In genomic region chr4:140697709-140698560, GRCh38 we compare ENCODE assay signal across 21 cellular contexts. TPM values are rescaled to one million over a fixed set of nuclear protein-coding genes. Genes with fewer than 3 reads are reported as not detected.
A peak's percentile ranks its signal among the peaks of the same experiment; 100 is the strongest.
DNase-seq lines count a peak whose midpoint lies in the region; FAIRE-seq and TF ChIP-seq lines count a peak whose summit lies in the region.
"Had no signal": no experiment of that assay in that cellular context is flagged by ENCODE, and none has a peak within 500 bp of the region (broad histone marks: within the 10 kb centered on the region; RNA-seq: fewer than 3 reads in every experiment).

No MANE protein-coding gene starts in this region.

- H2AK5ac ChIP-seq in trophoblast cell (ENCODE audit: low read length) = no peak overlapping the region

- TF ChIP-seq CTCF in KMS-11 (conservative IDR thresholded peaks at IDR 0.05; ENCODE audit: low read depth, low read length) = no peak
- no peak for TF ChIP-seq CTCF in OCI-LY3 (IDR thresholded peaks at IDR 0.05; ENCODE audit: low read depth, low read length)
- no peak for TF ChIP-seq CTCF in uterus (IDR thresholded peaks at IDR 0.05)
- TF ChIP-seq CTCF in kidney (IDR thresholded peaks at IDR 0.05; ENCODE audit: borderline replicate concordance, extremely low read depth, insufficient read depth) = no peak

- TF ChIP-seq POLR2A in uterus (IDR thresholded peaks at IDR 0.05) = no peak

- H4K8ac ChIP-seq in trophoblast cell (ENCODE audit: low read depth, low read length) = peak overlapping the region; percentile 34

- no peak for FAIRE-seq in kidney (lab: Jason Lieb, UNC)

- H3K9ac ChIP-seq in KMS-11 (peak overlapping the region; percentile 5; the same call in 1 of the 2 replicates), OCI-LY3 (ENCODE audit: low read length) (no peak overlapping the region), trophoblast cell (ENCODE audit: low read length) (no peak overlapping the region), kidney (ENCODE audit: low read length in 2 of 2) (no peak overlapping the region)
- H3K9ac ChIP-seq: GM23248, SK-N-SH had no signal

- H3K36me3 ChIP-seq in KMS-11 (ENCODE audit: insufficient read depth) (no peaks in the 10 kb centered on the region), OCI-LY3 (replicated peaks; ENCODE audit: low read depth, low read length) (no peaks in the 10 kb centered on the region), trophoblast cell (ENCODE audit: control insufficient read depth in 1 of 2, insufficient read depth in 2 of 2, low read length in 2 of 2) (peaks cover 4 to 6% of the 10 kb centered on the region in 2 experiments), uterus (peaks cover 0 to 2% of the 10 kb centered on the region in 2 donors), kidney (ENCODE audit: control insufficient read depth in 1 of 2, insufficient read depth in 2 of 2, low read length in 2 of 2) (peaks cover 0 to 6% of the 10 kb centered on the region in 2 donors)

- H3K27ac ChIP-seq in KMS-11 = peak overlapping the region; percentile 20; the same call in 1 of the 2 replicates
- no peak overlapping the region for H3K27ac ChIP-seq in OCI-LY3 (ENCODE audit: low read length)
- peak overlapping the region; percentile 79 for H3K27ac ChIP-seq in trophoblast cell (ENCODE audit: low read depth, low read length)
- H3K27ac ChIP-seq in uterus = no peak overlapping the region
- no peak overlapping the region for H3K27ac ChIP-seq in kidney (ENCODE audit: low read depth in 2 of 2, low read length in 2 of 2)
- H3K27ac ChIP-seq: GM23248 had no signal

- peak overlapping the region; percentile 8 for H4K91ac ChIP-seq in trophoblast cell (ENCODE audit: low read depth, low read length)

- peak overlapping the region; percentile 5 for H2BK120ac ChIP-seq in trophoblast cell (ENCODE audit: insufficient read depth, low read length, poor library complexity)

- H3K79me2 ChIP-seq in KMS-11 (ENCODE audit: insufficient read depth, low read depth) (no peaks in the 10 kb centered on the region), OCI-LY3 (ENCODE audit: low read length) (no peaks in the 10 kb centered on the region), trophoblast cell (ENCODE audit: control insufficient read depth, insufficient read depth, low read length, poor library complexity) (no peaks in the 10 kb centered on the region)

- H3K79me1 ChIP-seq in trophoblast cell (ENCODE audit: low read length) = peaks cover 6% of the 10 kb centered on the region

- H2AFZ ChIP-seq in KMS-11 (ENCODE audit: low read depth) (no peak overlapping the region), OCI-LY3 (ENCODE audit: low read depth, low read length) (no peak overlapping the region), trophoblast cell (ENCODE audit: insufficient read depth, low read length, poor library complexity) (no peak overlapping the region)
- H2AFZ ChIP-seq: GM23248 had no signal

- H3K4me1 ChIP-seq in KMS-11 (ENCODE audit: low read depth, poor library complexity, severe bottlenecking) (no peaks in the 10 kb centered on the region), OCI-LY3 (ENCODE audit: low read length) (peaks cover 17% of the 10 kb centered on the region), trophoblast cell (ENCODE audit: control insufficient read depth in 1 of 2, insufficient read depth in 2 of 2, low read length in 2 of 2) (peaks cover 8 to 22% of the 10 kb centered on the region in 2 experiments), uterus (no peaks in the 10 kb centered on the region), kidney (ENCODE audit: control insufficient read depth in 1 of 2, insufficient read depth in 1 of 2, low read depth in 1 of 2, low read length in 2 of 2) (peaks cover 7 to 8% of the 10 kb centered on the region in 2 donors)

- intact Hi-C loops in uterus (cut with DNase I; ENCODE audit: low total_unique reads) = no loop called here
- intact Hi-C loops in kidney (cut with DNase I) = no loop called here

- DNase-seq in ELF-1 (ENCODE audit: low read depth, low spot score) = peak; percentile 84
- DNase-seq in trophoblast cell = no peak
- no peak for DNase-seq in uterus
- DNase-seq in kidney = no peak
- no peak for DNase-seq in NCI-H524 (lab: John Stamatoyannopoulos, UW)
- DNase-seq: activated CD8-positive, alpha-beta T cell treated with anti-CD3 and anti-CD28 coated beads, Interleukin-2, amount 10 ng/mL, durations not matched to agents 7 days and 5 days; activated naive CD4-positive, alpha-beta T cell treated with anti-CD3 and anti-CD28 coated beads, Interleukin-2, amount 10 ng/mL, durations not matched to agents 7 days and 5 days; activated T-cell treated with anti-CD3 and anti-CD28 coated beads, Interleukin-2, amount 50 U/mL, for 24 hours; cerebellar nuclear complex; EL; GM23248; left cardiac atrium; midbrain; NCI-H2081 treated with DMSO at 0.1 percent for 48 hours; NCI-H82; RPMI8226; SK-N-SH; stimulated activated CD4-positive, alpha-beta T cell treated with anti-CD3 and anti-CD28 coated beads, Interleukin-4, amount 100 ng/mL, for 24 hours had no signal

- H2BK5ac ChIP-seq in trophoblast cell (ENCODE audit: low read depth, low read length, poor library complexity) = peak overlapping the region; percentile 3

- H3K4me3 ChIP-seq in KMS-11 (IDR thresholded peaks at IDR 0.05; ENCODE audit: insufficient read depth, low read depth, low read length) = no peak overlapping the region
- H3K4me3 ChIP-seq in OCI-LY3 (ENCODE audit: low read length) = no peak overlapping the region
- no peak overlapping the region for H3K4me3 ChIP-seq in trophoblast cell (ENCODE audit: low read depth, low read length)
- no peak overlapping the region for H3K4me3 ChIP-seq in uterus
- no peak overlapping the region for H3K4me3 ChIP-seq in kidney (ENCODE audit: low read length in 2 of 2)
- H3K4me3 ChIP-seq: GM23248, smooth muscle cell had no signal

- H3K18ac ChIP-seq in trophoblast cell (ENCODE audit: low read length) = no peak overlapping the region

- H3K23ac ChIP-seq in trophoblast cell (ENCODE audit: low read length) = no peak overlapping the region

- H3K4me2 ChIP-seq in KMS-11 (peak overlapping the region; percentile 26; the same call in 1 of the 2 replicates), OCI-LY3 (ENCODE audit: low read length) (0 out of 2 replicates have a peak overlapping the region, but pooled peaks have one; percentile 7), trophoblast cell (ENCODE audit: low read length) (no peak overlapping the region)
- H3K4me2 ChIP-seq: SK-N-SH, smooth muscle cell had no signal

- H3K4ac ChIP-seq in trophoblast cell (ENCODE audit: low read depth, low read length) = no peak overlapping the region

- WGBS in trophoblast cell (ENCODE audit: extremely low coverage, insufficient coverage, insufficient read length) = no CpG with 5 or more reads among the region's 16 CpGs

- H4K12ac ChIP-seq in trophoblast cell (ENCODE audit: low read depth, low read length) = no peak overlapping the region

- H3K27me3 ChIP-seq in KMS-11 (ENCODE audit: insufficient read depth, low read depth) = no peaks in the 10 kb centered on the region
- H3K27me3 ChIP-seq in OCI-LY3 (ENCODE audit: low read depth, low read length) = no peaks in the 10 kb centered on the region
- H3K27me3 ChIP-seq in trophoblast cell (ENCODE audit: insufficient read depth, low read length) = no peaks in the 10 kb centered on the region
- H3K27me3 ChIP-seq in uterus = no peaks in the 10 kb centered on the region

- no peak overlapping the region for H3K14ac ChIP-seq in trophoblast cell (ENCODE audit: low read length)

- H3K9me3 ChIP-seq in OCI-LY3 (ENCODE audit: insufficient read depth, low read length) = no peaks in the 10 kb centered on the region
- H3K9me3 ChIP-seq in trophoblast cell (ENCODE audit: insufficient read depth, low read depth, low read length) = no peaks in the 10 kb centered on the region
- no peaks in the 10 kb centered on the region for H3K9me3 ChIP-seq in uterus
- H3K9me3 ChIP-seq in kidney (ENCODE audit: control insufficient read depth in 1 of 2, low read length in 2 of 2) = no peaks in the 10 kb centered on the region
- H3K9me3 ChIP-seq: SK-N-SH had no signal

- no peaks in the 10 kb centered on the region for H4K20me1 ChIP-seq in KMS-11 (ENCODE audit: insufficient read depth)
- no peaks in the 10 kb centered on the region for H4K20me1 ChIP-seq in OCI-LY3 (ENCODE audit: insufficient read depth, low read length)

- no peak overlapping the region for H2BK12ac ChIP-seq in trophoblast cell (ENCODE audit: low read length)

RNA-seq across cellular contexts. Expression of gene TBC1D9, which starts 58.2 kb away (rescaled TPM):
- 21.6 and 23.5 TPM in 2 replicates for polyA plus RNA-seq in trophoblast cell (2013)
- total RNA-seq in uterus (10 to 100 TPM in 3 of 4 donors, 1 to 10 TPM in 1; 3.8 to 48.8 (median 13.3) TPM), kidney (38.6 TPM)
- polyA plus RNA-seq in kidney (ENCODE audit: insufficient read depth, low read depth, low replicate concordance) = 14.4 TPM
- total RNA-seq: activated CD8-positive, alpha-beta T cell treated with anti-CD3 and anti-CD28 coated beads, Interleukin-2, amount 10 ng/mL, durations not matched to agents 7 days and 5 days had no signal

Comparison
In these comparisons a context has a peak if more than half of its experiments do, and no peak if none do; other contexts are left out.
1. H3K27ac ChIP-seq: peak in KMS-11 (single experiment) and trophoblast cell (single experiment); none in OCI-LY3 (single experiment), uterus (0 of 2) and kidney (0 of 2).